24 cellular contexts compared by ENCODE assay signal in the genomic region with DNA sequence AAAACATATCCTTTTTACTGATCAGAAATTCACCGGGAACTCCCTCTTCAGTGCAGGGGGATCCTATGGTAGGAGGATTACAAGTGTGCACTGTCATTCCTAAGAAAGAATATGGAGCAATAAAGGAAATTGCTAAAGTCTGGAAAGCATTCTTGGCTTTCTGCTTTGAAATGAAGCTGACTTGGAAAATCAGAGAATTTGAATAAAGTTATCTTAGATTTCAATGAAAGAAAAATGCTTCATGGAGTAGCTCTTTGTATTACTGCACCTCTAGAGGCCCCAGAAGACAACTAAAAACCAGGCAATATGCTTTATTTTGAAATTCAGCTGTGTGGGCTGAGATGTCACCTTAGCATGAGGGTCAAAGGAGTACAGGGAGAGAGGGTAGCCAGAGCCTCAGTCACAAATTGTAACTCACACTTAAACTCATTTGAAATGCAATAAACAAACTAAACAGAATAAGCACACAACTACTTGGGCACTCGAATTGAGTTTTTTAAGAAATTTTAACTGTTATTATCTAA.
"Had no signal": no experiment of that assay in that cellular context is flagged by ENCODE, and none has a peak within 500 bp of the region (broad histone marks: within the 10 kb centered on the region; RNA-seq: fewer than 3 reads in every experiment).

No MANE protein-coding gene starts in this region.

- H3K4me3 ChIP-seq: coronary artery, lung, prostate gland, right atrium auricular region, stomach, testis, upper lobe of left lung had no signal

- H3K27ac Mint-ChIP-seq: activated B cell treated with CpG ODN at 0.5 μM for 24 hours; activated CD4-positive, alpha-beta memory T cell treated with anti-CD3 and anti-CD28 coated beads, Interleukin-2, amount 10 ng/mL, durations not matched to agents 7 days and 5 days; activated CD8-positive, alpha-beta memory T cell treated with anti-CD3 and anti-CD28 coated beads, Interleukin-2, amount 10 ng/mL, durations not matched to agents 7 days and 5 days; activated naive CD8-positive, alpha-beta T cell; T-cell had no signal

- H3K4me1 ChIP-seq: prostate gland, right atrium auricular region, testis had no signal

- H3K27me3 ChIP-seq: right atrium auricular region, stomach, testis, upper lobe of left lung had no signal

- H3K36me3 Mint-ChIP-seq: activated CD8-positive, alpha-beta memory T cell treated with anti-CD3 and anti-CD28 coated beads, Interleukin-2, amount 10 ng/mL, durations not matched to agents 7 days and 5 days had no signal

- H3K27ac ChIP-seq: coronary artery, prostate gland, right atrium auricular region, stomach, testis, upper lobe of left lung had no signal

- H3K4me3 Mint-ChIP-seq: activated B cell treated with CpG ODN at 0.5 μM for 24 hours; activated CD4-positive, alpha-beta memory T cell treated with anti-CD3 and anti-CD28 coated beads, Interleukin-2, amount 10 ng/mL, durations not matched to agents 7 days and 5 days; activated CD8-positive, alpha-beta memory T cell treated with anti-CD3 and anti-CD28 coated beads, Interleukin-2, amount 10 ng/mL, durations not matched to agents 7 days and 5 days; activated naive CD8-positive, alpha-beta T cell; neural crest cell; T-cell had no signal

- DNase-seq: activated B cell treated with CpG ODN at 0.5 μM for 24 hours; activated CD4-positive, alpha-beta memory T cell treated with anti-CD3 and anti-CD28 coated beads, Interleukin-2, amount 10 ng/mL, durations not matched to agents 7 days and 5 days; activated CD4-positive, alpha-beta T cell treated with anti-CD3 and anti-CD28 coated beads for 48 hours; activated CD8-positive, alpha-beta memory T cell treated with anti-CD3 and anti-CD28 coated beads, Interleukin-2, amount 10 ng/mL, durations not matched to agents 7 days and 5 days; amygdala; central memory CD4-positive, alpha-beta T cell; foreskin melanocyte; glutamatergic neuron; hippocampal formation; islet precursor cell; left colon; small intestine; stimulated activated CD4-positive, alpha-beta T cell treated with anti-CD3 and anti-CD28 coated beads, Interleukin-4, amount 100 ng/mL, for 1 hour; stomach; T-cell; T-helper 9 cell; testis; upper lobe of left lung had no signal

- H3K4me1 Mint-ChIP-seq: activated B cell treated with CpG ODN at 0.5 μM for 24 hours; activated CD4-positive, alpha-beta memory T cell treated with anti-CD3 and anti-CD28 coated beads, Interleukin-2, amount 10 ng/mL, durations not matched to agents 7 days and 5 days; activated CD8-positive, alpha-beta memory T cell treated with anti-CD3 and anti-CD28 coated beads, Interleukin-2, amount 10 ng/mL, durations not matched to agents 7 days and 5 days had no signal

- H3K36me3 ChIP-seq: prostate gland, right atrium auricular region, stomach, upper lobe of left lung had no signal

- H3K9me3 Mint-ChIP-seq: activated B cell treated with CpG ODN at 0.5 μM for 24 hours; activated CD4-positive, alpha-beta memory T cell treated with anti-CD3 and anti-CD28 coated beads, Interleukin-2, amount 10 ng/mL, durations not matched to agents 7 days and 5 days; neural crest cell; T-cell had no signal

- H3K27me3 Mint-ChIP-seq: activated B cell treated with CpG ODN at 0.5 μM for 24 hours; activated CD4-positive, alpha-beta memory T cell treated with anti-CD3 and anti-CD28 coated beads, Interleukin-2, amount 10 ng/mL, durations not matched to agents 7 days and 5 days; activated CD8-positive, alpha-beta memory T cell treated with anti-CD3 and anti-CD28 coated beads, Interleukin-2, amount 10 ng/mL, durations not matched to agents 7 days and 5 days; activated naive CD8-positive, alpha-beta T cell; T-cell had no signal

- H3K9me3 ChIP-seq: prostate gland, right atrium auricular region, testis, upper lobe of left lung had no signal
